In the genomic region with DNA sequence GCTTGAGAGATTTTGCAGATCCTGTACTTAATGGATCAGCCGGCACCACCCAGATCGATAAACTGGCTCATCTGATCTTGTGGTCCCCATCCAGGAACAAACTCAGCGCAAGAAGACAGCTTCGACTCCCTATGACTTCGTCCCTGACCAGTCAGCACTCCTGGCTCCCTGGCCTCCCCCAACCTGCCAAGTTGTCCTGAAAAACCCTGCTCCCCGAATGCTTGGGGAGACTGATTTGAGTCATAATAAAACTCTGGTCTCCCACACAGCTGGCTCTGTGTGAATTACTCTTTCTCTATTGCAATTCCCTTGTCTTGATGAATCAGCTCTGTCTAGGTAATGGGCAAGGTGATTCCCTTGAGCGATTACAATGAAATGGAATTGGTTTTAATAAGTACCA, we compare ENCODE assay signal across 17 cellular contexts. TPM values are rescaled to one million over a fixed set of nuclear protein-coding genes. Genes with fewer than 3 reads are reported as not detected.
DNase-seq lines count a peak whose midpoint lies in the region; ATAC-seq and TF ChIP-seq lines count a peak whose summit lies in the region.
"Had no signal": no experiment of that assay in that cellular context is flagged by ENCODE, and none has a peak within 500 bp of the region (broad histone marks: within the 10 kb centered on the region; RNA-seq: fewer than 3 reads in every experiment).

No MANE protein-coding gene starts in this region.

- no peak for TF ChIP-seq CTCF in CD8-positive, alpha-beta T cell (IDR thresholded peaks at IDR 0.05)
- TF ChIP-seq CTCF in lower lobe of right lung (IDR thresholded peaks at IDR 0.05) (no peak), GM10248 (IDR thresholded peaks at IDR 0.05; ENCODE audit: control extremely low read depth, extremely low read depth, low read depth, missing control alignments) (no peak)

- H3K9me3 ChIP-seq in CD4-positive, CD25-positive, alpha-beta regulatory T cell (ENCODE audit: control insufficient read depth in 2 of 2, low read length in 2 of 2) = no peaks in the 10 kb centered on the region
- H3K9me3 ChIP-seq in CD8-positive, alpha-beta T cell (ENCODE audit: low read length) = no peaks in the 10 kb centered on the region
- H3K9me3 ChIP-seq in lower lobe of right lung = no peaks in the 10 kb centered on the region
- H3K9me3 ChIP-seq: esophagus squamous epithelium, tibial artery had no signal

- H3K4me3 Mint-ChIP-seq in CD4-positive, CD25-positive, alpha-beta regulatory T cell = no peak overlapping the region
- H3K4me3 Mint-ChIP-seq in CD8-positive, alpha-beta T cell = no peak overlapping the region
- no peak overlapping the region for H3K4me3 Mint-ChIP-seq in activated CD8-positive, alpha-beta T cell treated with anti-CD3 and anti-CD28 coated beads, Interleukin-2, amount 10 ng/mL, durations not matched to agents 7 days and 5 days
- H3K4me3 Mint-ChIP-seq: H9 had no signal

- H3K36me3 Mint-ChIP-seq in CD4-positive, CD25-positive, alpha-beta regulatory T cell = peaks cover 25% of the 10 kb centered on the region
- H3K36me3 Mint-ChIP-seq in CD8-positive, alpha-beta T cell = peaks cover 45% of the 10 kb centered on the region
- H3K36me3 Mint-ChIP-seq in activated CD8-positive, alpha-beta T cell treated with anti-CD3 and anti-CD28 coated beads, Interleukin-2, amount 10 ng/mL, durations not matched to agents 7 days and 5 days (ENCODE audit: low read depth) = peaks cover 40% of the 10 kb centered on the region

- peak overlapping the region in 1 of 3 donors; percentile 92 for H3K27ac Mint-ChIP-seq in CD4-positive, CD25-positive, alpha-beta regulatory T cell
- H3K27ac Mint-ChIP-seq in CD8-positive, alpha-beta T cell = no peak overlapping the region
- peak overlapping the region; percentile 73 for H3K27ac Mint-ChIP-seq in activated CD8-positive, alpha-beta T cell treated with anti-CD3 and anti-CD28 coated beads, Interleukin-2, amount 10 ng/mL, durations not matched to agents 7 days and 5 days

- peak overlapping the region; percentile 93 for H3K27ac ChIP-seq in CD4-positive, CD25-positive, alpha-beta regulatory T cell (ENCODE audit: insufficient read depth, low read length, poor library complexity, severe bottlenecking)
- H3K27ac ChIP-seq in CD8-positive, alpha-beta T cell (ENCODE audit: low read depth, low read length) = no peak overlapping the region
- H3K27ac ChIP-seq in lower lobe of right lung = no peak overlapping the region
- H3K27ac ChIP-seq: esophagus squamous epithelium, tibial artery had no signal

- H3K4me3 ChIP-seq in CD4-positive, CD25-positive, alpha-beta regulatory T cell (ENCODE audit: low read depth, low read length) = peak overlapping the region; percentile 99
- peak overlapping the region; percentile 34 for H3K4me3 ChIP-seq in CD8-positive, alpha-beta T cell (ENCODE audit: low read depth, low read length)
- H3K4me3 ChIP-seq in lower lobe of right lung = peak overlapping the region; percentile 1
- H3K4me3 ChIP-seq: esophagus squamous epithelium, tibial artery had no signal

- peaks cover 20 to 57% (median 44%) of the 10 kb centered on the region in 4 donors for H3K4me1 Mint-ChIP-seq in CD4-positive, CD25-positive, alpha-beta regulatory T cell
- H3K4me1 Mint-ChIP-seq in CD8-positive, alpha-beta T cell (ENCODE audit: low read depth) = peaks cover 55% of the 10 kb centered on the region
- H3K4me1 Mint-ChIP-seq in activated CD8-positive, alpha-beta T cell treated with anti-CD3 and anti-CD28 coated beads, Interleukin-2, amount 10 ng/mL, durations not matched to agents 7 days and 5 days (ENCODE audit: low read depth) = peaks cover 48% of the 10 kb centered on the region
- H3K4me1 Mint-ChIP-seq: H9 had no signal

- POLR2A ChIA-PET in CD8-positive, alpha-beta T cell (lab: Charles Lee) = interaction anchor here (0.6 to 1.9 kb wide), 2 partner anchors 13 to 603 kb away, joined by 4 read pairs; no protein-coding TSS in a partner anchor
- POLR2A ChIA-PET in activated CD8-positive, alpha-beta T cell treated with anti-CD3 and anti-CD28 coated beads, Interleukin-2, amount 10 ng/mL, durations not matched to agents 7 days and 5 days (lab: Charles Lee) = no interaction called here
- POLR2A ChIA-PET in GM10248 (lab: Yijun Ruan, JAX) = no interaction called here

- no peaks in the 10 kb centered on the region for H3K9me3 Mint-ChIP-seq in CD4-positive, CD25-positive, alpha-beta regulatory T cell
- no peaks in the 10 kb centered on the region for H3K9me3 Mint-ChIP-seq in CD8-positive, alpha-beta T cell
- H3K9me3 Mint-ChIP-seq in activated CD8-positive, alpha-beta T cell treated with anti-CD3 and anti-CD28 coated beads, Interleukin-2, amount 10 ng/mL, durations not matched to agents 7 days and 5 days (ENCODE audit: insufficient read depth) = no peaks in the 10 kb centered on the region
- H3K9me3 Mint-ChIP-seq: H9 had no signal

- no peaks in the 10 kb centered on the region for H3K27me3 Mint-ChIP-seq in CD4-positive, CD25-positive, alpha-beta regulatory T cell
- no peaks in the 10 kb centered on the region for H3K27me3 Mint-ChIP-seq in CD8-positive, alpha-beta T cell (ENCODE audit: low read depth)
- no peaks in the 10 kb centered on the region for H3K27me3 Mint-ChIP-seq in activated CD8-positive, alpha-beta T cell treated with anti-CD3 and anti-CD28 coated beads, Interleukin-2, amount 10 ng/mL, durations not matched to agents 7 days and 5 days (ENCODE audit: low read depth)

- H3K36me3 ChIP-seq in CD4-positive, CD25-positive, alpha-beta regulatory T cell (ENCODE audit: control insufficient read depth, insufficient read depth, low read length) = peaks cover 18% of the 10 kb centered on the region
- H3K36me3 ChIP-seq in CD8-positive, alpha-beta T cell (ENCODE audit: insufficient read depth, low read length) = no peaks in the 10 kb centered on the region
- no peaks in the 10 kb centered on the region for H3K36me3 ChIP-seq in lower lobe of right lung
- H3K36me3 ChIP-seq: esophagus squamous epithelium, tibial artery had no signal

- CTCF ChIA-PET in CD8-positive, alpha-beta T cell (lab: Charles Lee) = interaction anchor here (0.9 to 16.6 kb wide), 4 partner anchors 13 to 337 kb away, joined by 3 to 447 read pairs (median 4); no protein-coding TSS in a partner anchor
- CTCF ChIA-PET in activated CD8-positive, alpha-beta T cell treated with anti-CD3 and anti-CD28 coated beads, Interleukin-2, amount 10 ng/mL, durations not matched to agents 7 days and 5 days (lab: Charles Lee) = interaction anchor here (0.9 to 17.1 kb wide), 5 partner anchors 8 to 299 kb away, joined by 3 to 563 read pairs (median 5); no protein-coding TSS in a partner anchor
- CTCF ChIA-PET in GM10248 (lab: Yijun Ruan, JAX) = interaction anchor here (0.7 to 10.9 kb wide), 5 partner anchors 8 to 36 kb away, joined by 3 to 259 read pairs (median 5); no protein-coding TSS in a partner anchor

- peaks cover 78% of the 10 kb centered on the region for H3K4me1 ChIP-seq in CD4-positive, CD25-positive, alpha-beta regulatory T cell (ENCODE audit: control insufficient read depth, insufficient read depth, low read length, poor library complexity, severe bottlenecking)
- H3K4me1 ChIP-seq in CD8-positive, alpha-beta T cell (ENCODE audit: insufficient read depth, low read length) = peaks cover 65% of the 10 kb centered on the region
- H3K4me1 ChIP-seq in lower lobe of right lung = peaks cover 18% of the 10 kb centered on the region
- H3K4me1 ChIP-seq: esophagus squamous epithelium, tibial artery had no signal

- H3K27me3 ChIP-seq in CD4-positive, CD25-positive, alpha-beta regulatory T cell (ENCODE audit: control insufficient read depth, insufficient read depth, low read length) = no peaks in the 10 kb centered on the region
- no peaks in the 10 kb centered on the region for H3K27me3 ChIP-seq in CD8-positive, alpha-beta T cell (ENCODE audit: insufficient read depth, low read length)
- H3K27me3 ChIP-seq in lower lobe of right lung (ENCODE audit: low read depth) = no peaks in the 10 kb centered on the region
- H3K27me3 ChIP-seq: esophagus squamous epithelium had no signal

- intact Hi-C loops in CD8-positive, alpha-beta T cell (cut with DNase I, micrococcal nuclease) = loop anchor here (5.0 to 10.0 kb wide), 3 partner anchors 505 to 1943 kb away; partner anchors contain the start of genes CNGA4 (in 1 of the 2), RPL27A (in 1 of the 2) and TRIM66 (in 1 of the 2)
- intact Hi-C loops in lower lobe of right lung (cut with DNase I) = no loop called here

- no peak for DNase-seq in CD4-positive, CD25-positive, alpha-beta regulatory T cell
- no peak for DNase-seq in CD8-positive, alpha-beta T cell
- DNase-seq in activated CD8-positive, alpha-beta T cell treated with anti-CD3 and anti-CD28 coated beads, Interleukin-2, amount 10 ng/mL, durations not matched to agents 7 days and 5 days = no peak
- DNase-seq in lower lobe of right lung = no peak
- no peak for DNase-seq in SIG-M5 treated with dmso at 0.1 percent for 504 hours (lab: John Stamatoyannopoulos, UW; ENCODE audit: unreplicated experiment)
- DNase-seq in NCI-H2107 treated with DMSO at 0.1 percent for 48 hours (lab: John Stamatoyannopoulos, UW; ENCODE audit: unreplicated experiment) = no peak
- DNase-seq in GM10248 (ENCODE audit: extremely low spot score) = no peak
- DNase-seq: caudate nucleus, esophagus squamous epithelium, H9, left ventricle myocardium superior, NCI-H1105 treated with DMSO at 0.1 percent for 48 hours, occipital lobe, right cardiac atrium, tibial artery had no signal

- no peak for ATAC-seq in CD4-positive, CD25-positive, alpha-beta regulatory T cell (ENCODE audit: low read depth in 2 of 2)
- ATAC-seq in CD8-positive, alpha-beta T cell = no peak
- no peak for ATAC-seq in activated CD8-positive, alpha-beta T cell treated with anti-CD3 and anti-CD28 coated beads, Interleukin-2, amount 10 ng/mL, durations not matched to agents 7 days and 5 days
- no peak for ATAC-seq in lower lobe of right lung
- ATAC-seq: left ventricle myocardium superior, right cardiac atrium had no signal

RNA-seq across cellular contexts. Expression of gene OR2AG2, which starts 29.5 kb away (rescaled TPM):
- total RNA-seq in CD4-positive, CD25-positive, alpha-beta regulatory T cell = not detected
- polyA plus RNA-seq in CD4-positive, CD25-positive, alpha-beta regulatory T cell = not detected
- total RNA-seq in CD8-positive, alpha-beta T cell = not detected
- under 1 TPM; 0.08 to 0.23 TPM for total RNA-seq in activated CD8-positive, alpha-beta T cell treated with anti-CD3 and anti-CD28 coated beads, Interleukin-2, amount 10 ng/mL, durations not matched to agents 7 days and 5 days
- 0.09 TPM for total RNA-seq in lower lobe of right lung
- total RNA-seq: left ventricle myocardium superior, mucosa of gallbladder, right cardiac atrium had no signal
- polyA plus RNA-seq: right cardiac atrium had no signal

RNA-seq across cellular contexts. Expression of gene OR2AG1, which starts 40.6 kb away (rescaled TPM):
- total RNA-seq in CD4-positive, CD25-positive, alpha-beta regulatory T cell = not detected
- polyA plus RNA-seq in CD4-positive, CD25-positive, alpha-beta regulatory T cell = not detected
- not detected for total RNA-seq in CD8-positive, alpha-beta T cell
- not detected for total RNA-seq in activated CD8-positive, alpha-beta T cell treated with anti-CD3 and anti-CD28 coated beads, Interleukin-2, amount 10 ng/mL, durations not matched to agents 7 days and 5 days
- not detected for total RNA-seq in lower lobe of right lung
- total RNA-seq: esophagus squamous epithelium, glomerular endothelial cell, H9, left ventricle myocardium superior, mucosa of gallbladder, occipital lobe, right cardiac atrium had no signal
- polyA plus RNA-seq: right cardiac atrium had no signal

RNA-seq across cellular contexts. Expression of gene OR6A2, which starts 57.2 kb away (rescaled TPM):
- total RNA-seq in CD4-positive, CD25-positive, alpha-beta regulatory T cell = not detected
- not detected for polyA plus RNA-seq in CD4-positive, CD25-positive, alpha-beta regulatory T cell
- not detected for total RNA-seq in CD8-positive, alpha-beta T cell
- total RNA-seq in activated CD8-positive, alpha-beta T cell treated with anti-CD3 and anti-CD28 coated beads, Interleukin-2, amount 10 ng/mL, durations not matched to agents 7 days and 5 days = under 1 TPM; 0.05 TPM
- 0.18 TPM for total RNA-seq in lower lobe of right lung
- total RNA-seq: left ventricle myocardium superior had no signal
- polyA plus RNA-seq: right cardiac atrium had no signal

RNA-seq across cellular contexts. Expression of gene MRPL17, which starts 59.1 kb away (rescaled TPM):
- 10.0 TPM for total RNA-seq in CD4-positive, CD25-positive, alpha-beta regulatory T cell
- 10 to 100 TPM; 18.5 to 35.5 (median 25.1) TPM for polyA plus RNA-seq in CD4-positive, CD25-positive, alpha-beta regulatory T cell
- total RNA-seq in CD8-positive, alpha-beta T cell = 10 to 100 TPM; 11.2 to 12.0 TPM
- 10 to 100 TPM; 60.6 to 69.2 TPM for total RNA-seq in activated CD8-positive, alpha-beta T cell treated with anti-CD3 and anti-CD28 coated beads, Interleukin-2, amount 10 ng/mL, durations not matched to agents 7 days and 5 days
- 34.2 TPM for total RNA-seq in lower lobe of right lung

Comparison
In these comparisons a context has a peak if more than half of its experiments do, and no peak if none do; other contexts are left out.
1. H3K4me3 ChIP-seq: peak in every context shown above with its lines; median percentile 99 in CD4-positive, CD25-positive, alpha-beta regulatory T cell; 34 in CD8-positive, alpha-beta T cell; 1 in lower lobe of right lung.